ENCODE assay signal across 8 cellular contexts in the genomic region with DNA sequence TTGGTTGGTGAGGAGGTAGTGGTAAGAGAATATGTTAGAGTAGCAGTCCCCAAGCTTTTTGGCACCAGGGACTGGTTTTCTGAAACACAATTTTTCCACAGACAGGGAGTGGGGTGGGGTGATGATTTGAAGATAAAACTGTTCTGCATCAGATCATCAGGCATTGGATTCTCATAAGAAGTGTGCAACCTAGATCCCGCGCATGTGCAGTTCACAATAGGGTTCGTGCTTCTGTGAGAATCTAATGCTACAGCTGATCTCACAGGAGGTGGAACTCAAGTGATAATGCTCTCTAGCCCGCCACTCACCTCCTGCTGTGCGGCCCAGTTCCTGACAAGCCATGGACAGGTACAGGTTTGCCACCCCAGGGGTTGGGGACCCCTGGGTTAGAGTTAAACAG.
"Had no signal": no experiment of that assay in that cellular context is flagged by ENCODE, and none has a peak within 500 bp of the region (broad histone marks: within the 10 kb centered on the region; RNA-seq: fewer than 3 reads in every experiment).

No MANE protein-coding gene starts in this region.

- FAIRE-seq: G401.6, GM12878, GM12891, GM12892, GM18507, GM19239 had no signal

- ATAC-seq: GM12878 had no signal

- DNase-seq: GDM1, GF-D8 had no signal

- H3K4me3 ChIP-seq: GM12878 had no signal
